18 cellular contexts compared by ENCODE assay signal in the genomic region with DNA sequence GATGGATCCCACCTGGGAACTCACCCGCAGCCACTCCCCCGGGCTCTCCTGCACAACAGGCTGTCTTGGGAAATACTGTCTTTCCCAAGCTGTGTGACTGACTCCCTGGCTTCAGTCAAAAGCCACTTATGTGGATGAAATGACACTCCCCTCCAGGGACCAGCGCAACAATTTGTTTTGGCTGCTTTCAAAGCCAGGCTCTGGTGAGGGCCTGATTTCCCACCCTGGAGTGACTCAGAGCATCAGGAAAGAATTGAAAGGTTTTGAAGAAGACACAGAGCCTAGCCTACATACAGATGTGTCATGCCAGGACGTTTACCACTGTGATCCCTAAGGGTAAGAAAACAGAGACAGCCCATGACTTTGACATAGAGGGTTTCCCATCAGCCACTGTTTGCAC.
DNase-seq lines count a peak whose midpoint lies in the region; FAIRE-seq and TF ChIP-seq lines count a peak whose summit lies in the region.
"Had no signal": no experiment of that assay in that cellular context is flagged by ENCODE, and none has a peak within 500 bp of the region (broad histone marks: within the 10 kb centered on the region; RNA-seq: fewer than 3 reads in every experiment).

No MANE protein-coding gene starts in this region.

- H3K9me3 ChIP-seq in BE2C (no peaks in the 10 kb centered on the region), MG63 (no peaks in the 10 kb centered on the region), mesenchymal stem cell (ENCODE audit: control insufficient read depth, low read length) (no peaks in the 10 kb centered on the region), small intestine (ENCODE audit: control insufficient read depth, low read depth) (no peaks in the 10 kb centered on the region), MM.1S (replicated peaks; ENCODE audit: insufficient read depth, low read length) (no peaks in the 10 kb centered on the region), ascending aorta (no peaks in the 10 kb centered on the region)
- H3K9me3 ChIP-seq: left lung, right lobe of liver, stomach had no signal

- no peaks in the 10 kb centered on the region for H3K79me1 ChIP-seq in mesenchymal stem cell (replicated peaks; ENCODE audit: low read length, poor library complexity, severe bottlenecking)

- peak overlapping the region; percentile 54 for H2AK5ac ChIP-seq in mesenchymal stem cell (ENCODE audit: low read length, severe bottlenecking)

- no peak overlapping the region for H3K18ac ChIP-seq in mesenchymal stem cell (ENCODE audit: low read depth in 1 of 2, low read length in 2 of 2)

- H3K36me3 ChIP-seq in BE2C (no peaks in the 10 kb centered on the region), MG63 (no peaks in the 10 kb centered on the region), bronchial epithelial cell (ENCODE audit: control insufficient read depth, insufficient read depth, low read length) (no peaks in the 10 kb centered on the region), mesenchymal stem cell (ENCODE audit: control insufficient read depth in 1 of 2, insufficient read depth in 2 of 2, low read depth in 1 of 2, low read length in 2 of 2) (no peaks in the 10 kb centered on the region), small intestine (ENCODE audit: control insufficient read depth in 2 of 2, insufficient read depth in 2 of 2, low read length in 2 of 2) (no peaks in the 10 kb centered on the region), MM.1S (replicated peaks; ENCODE audit: insufficient read depth, low read length) (no peaks in the 10 kb centered on the region), ascending aorta (no peaks in the 10 kb centered on the region)
- H3K36me3 ChIP-seq: left lung, right lobe of liver, stomach had no signal

- H2BK5ac ChIP-seq in mesenchymal stem cell (ENCODE audit: low read depth, low read length, poor library complexity, severe bottlenecking) = no peak overlapping the region

- peak overlapping the region; percentile 75 for H2BK120ac ChIP-seq in mesenchymal stem cell (ENCODE audit: low read depth, low read length)

- no peak overlapping the region for H2BK15ac ChIP-seq in mesenchymal stem cell (ENCODE audit: low read depth, poor library complexity, severe bottlenecking)

- no peak overlapping the region for H4K8ac ChIP-seq in mesenchymal stem cell (ENCODE audit: low read length)

- H3K79me2 ChIP-seq in MM.1S (ENCODE audit: low read length) = no peaks in the 10 kb centered on the region

- H3K14ac ChIP-seq in mesenchymal stem cell (ENCODE audit: low read length in 2 of 2) = no peak overlapping the region

- H3K9me2 ChIP-seq in MM.1S (replicated peaks; ENCODE audit: insufficient read depth, low read length) = no peaks in the 10 kb centered on the region

- no peaks in the 10 kb centered on the region for H3K27me3 ChIP-seq in BE2C
- no peaks in the 10 kb centered on the region for H3K27me3 ChIP-seq in MG63
- no peaks in the 10 kb centered on the region for H3K27me3 ChIP-seq in bronchial epithelial cell (ENCODE audit: control insufficient read depth, insufficient read depth, low read length)
- H3K27me3 ChIP-seq in mesenchymal stem cell (ENCODE audit: control insufficient read depth in 1 of 2, insufficient read depth in 1 of 2, low read length in 2 of 2) = peaks cover 0 to 63% of the 10 kb centered on the region in 2 experiments
- peaks cover 0 to 2% of the 10 kb centered on the region in 2 donors for H3K27me3 ChIP-seq in small intestine (ENCODE audit: control insufficient read depth in 2 of 2, insufficient read depth in 2 of 2, low read length in 2 of 2)
- peaks cover 88% of the 10 kb centered on the region for H3K27me3 ChIP-seq in MM.1S (replicated peaks; ENCODE audit: insufficient read depth, low read length)
- peaks cover 3% of the 10 kb centered on the region for H3K27me3 ChIP-seq in ascending aorta
- H3K27me3 ChIP-seq: right lobe of liver had no signal

- peaks cover 11% of the 10 kb centered on the region for H3K4me1 ChIP-seq in BE2C
- H3K4me1 ChIP-seq in mesenchymal stem cell (ENCODE audit: control insufficient read depth, insufficient read depth, low read depth, low read length) = peaks cover 15% of the 10 kb centered on the region
- H3K4me1 ChIP-seq in small intestine (ENCODE audit: control insufficient read depth in 2 of 2, insufficient read depth in 1 of 2, low read depth in 1 of 2, low read length in 1 of 2) = no peaks in the 10 kb centered on the region
- no peaks in the 10 kb centered on the region for H3K4me1 ChIP-seq in MM.1S (ENCODE audit: low read length)
- H3K4me1 ChIP-seq in ascending aorta = peaks cover 0 to 19% of the 10 kb centered on the region in 2 donors
- H3K4me1 ChIP-seq: right lobe of liver had no signal

- no peak overlapping the region for H3K4me2 ChIP-seq in mesenchymal stem cell (ENCODE audit: low read length, poor library complexity, severe bottlenecking)
- no peak overlapping the region for H3K4me2 ChIP-seq in MM.1S (ENCODE audit: low read depth, low read length)

- TF ChIP-seq CTCF in BE2C (IDR thresholded peaks at IDR 0.05; ENCODE audit: low read depth, low read length) (no peak), bronchial epithelial cell (IDR thresholded peaks at IDR 0.05; ENCODE audit: insufficient read depth, low read length, severe bottlenecking) (no peak), MM.1S (IDR thresholded peaks at IDR 0.05; ENCODE audit: low read length) (no peak), ascending aorta (IDR thresholded peaks at IDR 0.05) (no peak)

- H2AFZ ChIP-seq in mesenchymal stem cell (ENCODE audit: low read depth, low read length) (no peak overlapping the region), MM.1S (ENCODE audit: low read length) (no peak overlapping the region)

- no peaks in the 10 kb centered on the region for H4K20me1 ChIP-seq in MM.1S (ENCODE audit: insufficient read depth, low read length)

- H3F3A ChIP-seq in MM.1S (ENCODE audit: insufficient read depth, low read length) = no peaks in the 10 kb centered on the region

- no peak overlapping the region for H3K27ac ChIP-seq in mesenchymal stem cell (ENCODE audit: low read length, poor library complexity, severe bottlenecking)
- no peak overlapping the region for H3K27ac ChIP-seq in small intestine (ENCODE audit: low read depth in 1 of 2, low read length in 1 of 2)
- H3K27ac ChIP-seq in MM.1S (ENCODE audit: low read length) = no peak overlapping the region
- H3K27ac ChIP-seq in ascending aorta = no peak overlapping the region
- H3K27ac ChIP-seq: left lung, right lobe of liver, stomach had no signal

- intact Hi-C loops in ascending aorta (cut with DNase I) = no loop called here

- H3K23ac ChIP-seq in mesenchymal stem cell (ENCODE audit: low read length in 2 of 2) = no peak overlapping the region

- 20% methylated on average over 4 of the region's 4 CpGs for WGBS in mesenchymal stem cell
- WGBS in small intestine, 3 donors = 46 to 53% (median 49%) methylated on average over 4 of the region's 4 CpGs

- H3K4me3 ChIP-seq in BE2C (ENCODE audit: low read depth, low read length) = no peak overlapping the region
- H3K4me3 ChIP-seq in MG63 = no peak overlapping the region
- no peak overlapping the region for H3K4me3 ChIP-seq in bronchial epithelial cell (ENCODE audit: low read depth, low read length)
- no peak overlapping the region for H3K4me3 ChIP-seq in mesenchymal stem cell (ENCODE audit: insufficient read depth in 1 of 2, low read depth in 1 of 2, low read length in 2 of 2)
- H3K4me3 ChIP-seq in small intestine (ENCODE audit: low read depth in 1 of 2, low read length in 2 of 2) = no peak overlapping the region
- H3K4me3 ChIP-seq in MM.1S (ENCODE audit: low read length) = no peak overlapping the region
- no peak overlapping the region for H3K4me3 ChIP-seq in ascending aorta
- H3K4me3 ChIP-seq: left lung, right lobe of liver, stomach had no signal

- H3K4ac ChIP-seq in mesenchymal stem cell (ENCODE audit: low read depth in 1 of 2, low read length in 2 of 2) = peak overlapping the region; percentile 50 to 58

- DNase-seq in BE2C (peak; percentile 45), MG63 (peak; percentile 19), bronchial epithelial cell (ENCODE audit: low read depth) (peak; percentile 61), mesenchymal stem cell (peak; percentile 94), small intestine (no peak), MM.1S (no peak), ascending aorta (ENCODE audit: low spot score in 2 of 2) (no peak)
- DNase-seq in activated effector memory CD4-positive, alpha-beta T cell treated with anti-CD3 and anti-CD28 coated beads, Interleukin-2, amount 50 U/mL, for 16 hours = no peak
- DNase-seq: activated CD8-positive, alpha-beta memory T cell treated with anti-CD3 and anti-CD28 coated beads, Interleukin-2, amount 50 U/mL, for 48 hours; activated naive CD8-positive, alpha-beta T cell treated with anti-CD3 and anti-CD28 coated beads, Interleukin-2, amount 10 ng/mL, durations not matched to agents 7 days and 5 days; GF-D8; HCEC 1CT; left lung; NCI-H1105; NCI-H82; nephron progenitor cell; right lobe of liver; stomach had no signal

- FAIRE-seq in bronchial epithelial cell (lab: Jason Lieb, UNC) (peak; percentile 70), small intestine (lab: Jason Lieb, UNC) (no peak)

- no peak overlapping the region for H4K91ac ChIP-seq in mesenchymal stem cell (ENCODE audit: low read length)

- H2BK12ac ChIP-seq in mesenchymal stem cell (ENCODE audit: low read length in 2 of 2) = peak overlapping the region in 1 of 2 experiments; percentile 84

- H3K9ac ChIP-seq in mesenchymal stem cell (ENCODE audit: low read length) (no peak overlapping the region), MM.1S (ENCODE audit: low read length) (no peak overlapping the region)

Comparison
In these comparisons a context has a peak if more than half of its experiments do, and no peak if none do; other contexts are left out.
1. DNase-seq: peak in BE2C (single experiment), MG63 (single experiment), bronchial epithelial cell (single experiment) and mesenchymal stem cell (single experiment); none in activated effector memory CD4-positive, alpha-beta T cell treated with anti-CD3 and anti-CD28 coated beads, Interleukin-2, amount 50 U/mL, for 16 hours (single experiment), small intestine (single experiment), MM.1S (single experiment) and ascending aorta (0 of 2).